Comparison of ENCODE assay signal across 8 cellular contexts in the genomic region with DNA sequence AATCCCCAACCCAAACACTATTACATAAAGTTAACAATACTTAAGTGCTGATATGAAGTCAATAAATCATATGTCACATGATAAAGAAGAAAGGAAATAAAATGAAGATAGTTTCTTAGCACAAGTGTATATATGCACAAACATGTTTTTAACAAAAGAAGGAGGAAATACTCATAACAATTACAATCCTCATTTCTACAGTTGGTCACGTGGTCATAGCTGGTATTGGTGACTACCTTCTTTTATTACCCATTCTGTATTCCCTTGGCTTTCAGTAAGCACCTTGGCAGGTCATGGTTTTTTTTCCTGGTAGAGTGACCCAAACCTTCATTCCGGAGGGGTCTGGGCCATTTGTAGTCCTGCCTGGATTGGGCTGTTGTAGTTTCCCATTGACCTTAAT.
"Had no signal": no experiment of that assay in that cellular context is flagged by ENCODE, and none has a peak within 500 bp of the region (broad histone marks: within the 10 kb centered on the region; RNA-seq: fewer than 3 reads in every experiment).

No MANE protein-coding gene starts in this region.

- ATAC-seq: GM12878 had no signal

- FAIRE-seq: G401.6, GM12878, GM12891, GM12892, GM18507, GM19239 had no signal

- DNase-seq: GDM1, GF-D8 had no signal

- H3K4me3 ChIP-seq: GM12878 had no signal
